In the genomic region with DNA sequence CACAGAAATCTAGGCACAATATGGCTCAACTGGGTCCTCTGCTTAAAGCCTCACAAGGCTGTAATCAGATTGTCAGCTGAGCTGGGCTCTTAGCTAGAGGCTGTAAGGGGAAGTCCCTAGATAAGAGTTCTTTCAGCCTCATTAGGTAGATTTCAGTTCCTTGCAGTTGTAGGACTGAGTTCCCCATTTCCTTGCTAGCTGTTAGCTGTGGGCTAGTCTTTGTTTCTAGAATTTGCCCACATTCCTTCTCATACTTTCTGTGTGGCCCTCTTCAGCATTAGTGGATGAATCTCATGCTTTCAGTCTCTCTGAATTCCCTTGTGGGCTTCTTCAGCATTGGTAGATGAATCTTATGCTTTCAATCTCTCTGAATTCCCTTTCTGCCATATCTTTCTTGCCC, we compare ENCODE assay signal across 15 cellular contexts.
DNase-seq lines count a peak whose midpoint lies in the region; ATAC-seq and TF ChIP-seq lines count a peak whose summit lies in the region.
"Had no signal": no experiment of that assay in that cellular context is flagged by ENCODE, and none has a peak within 500 bp of the region (broad histone marks: within the 10 kb centered on the region; RNA-seq: fewer than 3 reads in every experiment).

No MANE protein-coding gene starts in this region.

- no peak overlapping the region for H3K27ac Mint-ChIP-seq in osteocyte (ENCODE audit: unreplicated experiment)
- H3K27ac Mint-ChIP-seq: activated T-helper 2 cell treated with anti-CD3 and anti-CD28 coated beads, Interferon-gamma antibody, Interleukin-2, Interleukin-4, amounts not matched to agents 10 μg/mL and 5 μg/mL and 100 μg/mL, durations not matched to agents 14 hours and 24 hours and 36 hours; CD14-positive monocyte had no signal

- peak; percentile 83 for ATAC-seq in GM18517 (IDR thresholded peaks at IDR 0.05; ENCODE audit: unreplicated experiment)
- ATAC-seq in GM21515 (IDR thresholded peaks at IDR 0.05; ENCODE audit: unreplicated experiment) = peak; percentile 97
- peak; percentile 69 for ATAC-seq in HG03097 (IDR thresholded peaks at IDR 0.05; ENCODE audit: low FRiP score, unreplicated experiment)
- ATAC-seq: gastrocnemius medialis, right lobe of liver had no signal

- no peak for TF ChIP-seq CTCF in osteocyte (IDR thresholded peaks at IDR 0.05)

- DNase-seq in OCI-M1 (lab: John Stamatoyannopoulos, UW) = peak; percentile 77
- DNase-seq in anterior cingulate cortex (lab: John Stamatoyannopoulos, UW) = no peak
- no peak for DNase-seq in hepatic stellate cell (ENCODE audit: low spot score)
- no peak for DNase-seq in D341Med (ENCODE audit: low spot score)
- DNase-seq in osteocyte (ENCODE audit: extremely low spot score, unreplicated experiment) = no peak
- DNase-seq: gastrocnemius medialis; mesendoderm; NCI-H69; right lobe of liver; stimulated activated CD8-positive, alpha-beta memory T cell treated with anti-CD3 and anti-CD28 coated beads, Interleukin-4, amount 100 ng/mL, for 48 hours had no signal

- H3K4me3 Mint-ChIP-seq in osteocyte (ENCODE audit: unreplicated experiment) = no peak overlapping the region
- H3K4me3 Mint-ChIP-seq: CD14-positive monocyte had no signal

- H3K36me3 Mint-ChIP-seq in osteocyte (ENCODE audit: unreplicated experiment) = peaks cover 34% of the 10 kb centered on the region

- H3K9me3 Mint-ChIP-seq in osteocyte (ENCODE audit: unreplicated experiment) = peaks cover 30% of the 10 kb centered on the region

- no peaks in the 10 kb centered on the region for H3K4me1 Mint-ChIP-seq in osteocyte (ENCODE audit: unreplicated experiment)
- H3K4me1 Mint-ChIP-seq: CD14-positive monocyte had no signal

- H3K27me3 Mint-ChIP-seq in osteocyte (ENCODE audit: unreplicated experiment) = no peaks in the 10 kb centered on the region
